9 cellular contexts compared by ENCODE assay signal in the genomic region with DNA sequence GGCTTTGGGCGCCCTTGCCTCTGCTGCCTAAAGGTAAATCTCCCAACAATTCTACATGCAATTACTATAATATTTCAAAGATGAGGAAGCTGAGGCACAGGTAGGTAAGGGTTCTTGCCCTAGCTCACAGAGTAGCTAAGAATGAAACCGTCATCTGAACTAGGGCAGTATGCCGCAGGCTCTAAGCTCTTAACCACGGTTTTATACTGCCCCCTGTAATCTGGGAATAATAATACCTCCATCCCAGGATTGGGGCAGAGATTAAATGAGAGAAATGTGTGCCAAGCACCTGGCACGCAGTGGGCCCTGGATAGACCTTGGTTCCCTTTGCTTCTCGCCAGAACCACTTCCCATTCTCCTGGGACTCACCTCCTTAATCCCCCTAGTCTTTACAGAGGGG. TPM values are rescaled to one million over a fixed set of nuclear protein-coding genes. Genes with fewer than 3 reads are reported as not detected.
DNase-seq lines count a peak whose midpoint lies in the region; ATAC-seq, FAIRE-seq and TF ChIP-seq lines count a peak whose summit lies in the region.
"Had no signal": no experiment of that assay in that cellular context is flagged by ENCODE, and none has a peak within 500 bp of the region (broad histone marks: within the 10 kb centered on the region; RNA-seq: fewer than 3 reads in every experiment).

No MANE protein-coding gene starts in this region.

- TF ChIP-seq CTCF in bronchial epithelial cell (IDR thresholded peaks at IDR 0.05; ENCODE audit: insufficient read depth, low read length, severe bottlenecking) (no peak), nephron (IDR thresholded peaks at IDR 0.05; ENCODE audit: unreplicated experiment in 3 of 3) (peak; percentile 19 to 32 (median 29)), lower leg skin (IDR thresholded peaks at IDR 0.05) (no peak)

- H3K36me3 Mint-ChIP-seq in nephron (ENCODE audit: low read depth): no peaks in the 10 kb centered on the region

- no peaks in the 10 kb centered on the region for H3K36me3 ChIP-seq in bronchial epithelial cell (ENCODE audit: control insufficient read depth, insufficient read depth, low read length)

- intact Hi-C loops in lower leg skin (cut with DNase I; ENCODE audit: low total_unique reads): no loop called here

- TF ChIP-seq POLR2A in lower leg skin (IDR thresholded peaks at IDR 0.05): no peak
- TF ChIP-seq POLR2A in GM12891 (IDR thresholded peaks at IDR 0.05; ENCODE audit: low read depth, low read length): no peak

- H3K27me3 Mint-ChIP-seq in nephron (ENCODE audit: low read depth): peaks cover 83% of the 10 kb centered on the region

- peak overlapping the region; percentile 79 to 84 (median 80) for H3K4me3 Mint-ChIP-seq in nephron

- H3K4me3 ChIP-seq in bronchial epithelial cell (ENCODE audit: low read depth, low read length) (no peak overlapping the region), lower leg skin (ENCODE audit: low read depth, poor library complexity, severe bottlenecking) (no peak overlapping the region)

- WGBS in lower leg skin, 2 donors: 19 to 29% methylated on average over 6 of the region's 6 CpGs

- H3K27me3 ChIP-seq in bronchial epithelial cell (ENCODE audit: control insufficient read depth, insufficient read depth, low read length): peaks cover 20% of the 10 kb centered on the region

- DNase-seq in Daoy (ENCODE audit: low read depth) (peak; percentile 30), NAMALWA (ENCODE audit: low spot score) (peak; percentile 68), bronchial epithelial cell (ENCODE audit: low read depth) (peak; percentile 24), lower leg skin (ENCODE audit: low spot score in 2 of 2) (no peak), GM12891 (ENCODE audit: insufficient read length, low spot score) (no peak), ecto neural progenitor cell (ENCODE audit: low spot score) (no peak)

- no peaks in the 10 kb centered on the region for H3K9me3 Mint-ChIP-seq in nephron

- no peak overlapping the region for H3K27ac Mint-ChIP-seq in nephron

- FAIRE-seq in bronchial epithelial cell (lab: Jason Lieb, UNC) (no peak), GM12891 (lab: Jason Lieb, UNC) (no peak)
- FAIRE-seq: endometrium had no signal

- peaks cover 37% of the 10 kb centered on the region for H3K4me1 Mint-ChIP-seq in nephron

- ATAC-seq in HG03432 (IDR thresholded peaks at IDR 0.05; ENCODE audit: unreplicated experiment): no peak

TF ChIP-seq in GM12891, 5 proteins besides CTCF, POLR2A, EP300 and RAD21:
- TF ChIP-seq PAX5 (IDR thresholded peaks at IDR 0.05; ENCODE audit: insufficient read depth, low read length, severe bottlenecking) (no peak), POU2F2 (IDR thresholded peaks at IDR 0.05; ENCODE audit: low read depth, low read length) (no peak), TAF1 (IDR thresholded peaks at IDR 0.05; ENCODE audit: low read depth, low read length) (no peak), SPI1 (IDR thresholded peaks at IDR 0.05; ENCODE audit: low read depth, low read length) (no peak), POLR2AphosphoS5 (IDR thresholded peaks at IDR 0.05; ENCODE audit: low read depth, low read length) (no peak)

RNA-seq across cellular contexts. Expression of gene HRK, which starts 1.5 kb away (rescaled TPM):
- total RNA-seq in Daoy (2014; rRNA removed; shearing (Covaris generic)): 0.29 TPM in 1 of 2 replicates, not detected in the other
- total RNA-seq in bronchial epithelial cell: not detected in 2 replicates
- under 1 TPM; 0.03 to 0.38 (median 0.08) TPM for total RNA-seq in lower leg skin
- polyA plus RNA-seq in GM12891 (2012; ENCODE audit: low read depth, missing spikeins): 0.01 TPM

RNA-seq across cellular contexts. Expression of gene FBXW8, which starts 28.0 kb away (rescaled TPM):
- total RNA-seq in Daoy (2014; rRNA removed; shearing (Covaris generic)): 13.2 and 14.6 TPM in 2 replicates
- total RNA-seq in bronchial epithelial cell (5.4 and 5.8 TPM in 2 replicates), lower leg skin (10 to 100 TPM in 3 of 4 donors, 1 to 10 TPM in 1; 8.1 to 17.0 (median 15.8) TPM)
- polyA plus RNA-seq in GM12891 (2012; ENCODE audit: low read depth, missing spikeins): 2.7 TPM

Comparison
In these comparisons a context has a peak if more than half of its experiments do, and no peak if none do; other contexts are left out.
1. DNase-seq: peak in Daoy (single experiment), NAMALWA (single experiment) and bronchial epithelial cell (single experiment); none in lower leg skin (0 of 2), GM12891 (single experiment) and ecto neural progenitor cell (single experiment).
2. CTCF ChIP-seq: peak in nephron (3 of 3); none in bronchial epithelial cell (single experiment) and lower leg skin (0 of 3).